In genomic region chr2:4673025-4673489, GRCh38 we compare ENCODE assay signal across 11 cellular contexts.
DNase-seq lines count a peak whose midpoint lies in the region; ATAC-seq, FAIRE-seq and TF ChIP-seq lines count a peak whose summit lies in the region.
"Had no signal": no experiment of that assay in that cellular context is flagged by ENCODE, and none has a peak within 500 bp of the region (broad histone marks: within the 10 kb centered on the region; RNA-seq: fewer than 3 reads in every experiment).

No MANE protein-coding gene starts in this region.

- H3K79me2 ChIP-seq in K562 (ENCODE audit: control insufficient read depth, insufficient read depth, low read length), result no peaks in the 10 kb centered on the region

- H3K9me1 ChIP-seq in K562 (ENCODE audit: control insufficient read depth, insufficient read depth, low read length), result no peaks in the 10 kb centered on the region

- no peak overlapping the region for H2BK15ac ChIP-seq in mesenchymal stem cell (ENCODE audit: low read depth, poor library complexity, severe bottlenecking)

- H3K27ac ChIP-seq in CD4-positive, alpha-beta memory T cell (ENCODE audit: low read depth, low read length), result no peak overlapping the region
- no peak overlapping the region for H3K27ac ChIP-seq in K562 (ENCODE audit: extremely low read depth, low read depth, low read length)
- no peak overlapping the region for H3K27ac ChIP-seq in mesenchymal stem cell (ENCODE audit: low read length, poor library complexity, severe bottlenecking)
- H3K27ac ChIP-seq: RWPE1 had no signal

- ATAC-seq in K562 (peak; percentile 51; the same call in 1 of the 3 replicates), GM19035 (IDR thresholded peaks at IDR 0.05; ENCODE audit: unreplicated experiment) (no peak)

- H3K4me3 Mint-ChIP-seq in CD4-positive, alpha-beta memory T cell, result peak overlapping the region; percentile 51 to 82 (median 70)
- H3K4me3 Mint-ChIP-seq in HFFc6, result peak overlapping the region; percentile 77

- H3K27ac Mint-ChIP-seq in CD4-positive, alpha-beta memory T cell, result peak overlapping the region in 4 of 7 donors; percentile 30 to 72 (median 49)
- no peak overlapping the region for H3K27ac Mint-ChIP-seq in HFFc6
- H3K27ac Mint-ChIP-seq: immature natural killer cell had no signal

- H3K14ac ChIP-seq in mesenchymal stem cell (ENCODE audit: low read length in 2 of 2), result no peak overlapping the region

- no peak overlapping the region for H2AK5ac ChIP-seq in mesenchymal stem cell (ENCODE audit: low read length, severe bottlenecking)

- H3K9me3 ChIP-seq in CD4-positive, alpha-beta memory T cell (ENCODE audit: control insufficient read depth in 1 of 2, low read length in 2 of 2), result no peaks in the 10 kb centered on the region
- H3K9me3 ChIP-seq in K562 (replicated peaks; ENCODE audit: control insufficient read depth, insufficient read depth, low read depth, low read length) (no peaks in the 10 kb centered on the region), mesenchymal stem cell (ENCODE audit: control insufficient read depth, low read length) (peaks cover 22% of the 10 kb centered on the region)

- no peaks in the 10 kb centered on the region for H4K20me1 ChIP-seq in K562 (replicated peaks; ENCODE audit: control insufficient read depth, insufficient read depth, low read length)

- H3K79me1 ChIP-seq in mesenchymal stem cell (replicated peaks; ENCODE audit: low read length, poor library complexity, severe bottlenecking), result no peaks in the 10 kb centered on the region

- no peak overlapping the region for H2BK12ac ChIP-seq in mesenchymal stem cell (ENCODE audit: low read length in 2 of 2)

- no peak overlapping the region for H3K18ac ChIP-seq in mesenchymal stem cell (ENCODE audit: low read depth in 1 of 2, low read length in 2 of 2)

- intact Hi-C loops in CD4-positive, alpha-beta memory T cell (cut with micrococcal nuclease), result no loop called here
- intact Hi-C loops in K562 (cut with micrococcal nuclease), result no loop called here

- H3K9ac ChIP-seq in K562 (ENCODE audit: insufficient read depth in 1 of 2, low read depth in 2 of 2, low read length in 2 of 2), result no peak overlapping the region
- H3K9ac ChIP-seq in mesenchymal stem cell (ENCODE audit: low read length), result no peak overlapping the region

- H3K36me3 ChIP-seq in CD4-positive, alpha-beta memory T cell (ENCODE audit: insufficient read depth, low read length), result no peaks in the 10 kb centered on the region
- H3K36me3 ChIP-seq in K562 (ENCODE audit: control insufficient read depth, insufficient read depth, low read length) (no peaks in the 10 kb centered on the region), mesenchymal stem cell (ENCODE audit: control insufficient read depth in 1 of 2, insufficient read depth in 2 of 2, low read depth in 1 of 2, low read length in 2 of 2) (peaks cover 0 to 4% of the 10 kb centered on the region in 2 experiments)

- no peak for FAIRE-seq in K562 (lab: Jason Lieb, UNC)

- H4K8ac ChIP-seq in mesenchymal stem cell (ENCODE audit: low read length), result no peak overlapping the region

- CTCF ChIA-PET in CD4-positive, alpha-beta memory T cell (lab: Charles Lee; ENCODE audit: partially characterized antibody), result no interaction called here
- CTCF ChIA-PET in K562 (lab: Yijun Ruan, JAX; ENCODE audit: low intra/inter-chr PET ratio), result no interaction called here

- H3K4me2 ChIP-seq in K562 (ENCODE audit: insufficient read depth, low read length) (peak overlapping the region; percentile 29; the same call in 1 of the 2 replicates), mesenchymal stem cell (ENCODE audit: low read length, poor library complexity, severe bottlenecking) (no peak overlapping the region)

- no peak overlapping the region for H3K23ac ChIP-seq in mesenchymal stem cell (ENCODE audit: low read length in 2 of 2)

- no peak for TF ChIP-seq EP300 in K562 (IDR thresholded peaks at IDR 0.05; ENCODE audit: low read length)

- no peak overlapping the region for H3K4ac ChIP-seq in mesenchymal stem cell (ENCODE audit: low read depth in 1 of 2, low read length in 2 of 2)

- no TSS peak for BruUV-seq in K562 (replicated peaks; lab: Mats Ljungman, UMichigan)

- H2AFZ ChIP-seq in K562 (ENCODE audit: low read depth, low read length) (no peak overlapping the region), mesenchymal stem cell (ENCODE audit: low read depth, low read length) (no peak overlapping the region)

- H3K27me3 ChIP-seq in CD4-positive, alpha-beta memory T cell (ENCODE audit: insufficient read depth, low read length), result no peaks in the 10 kb centered on the region
- no peaks in the 10 kb centered on the region for H3K27me3 ChIP-seq in K562 (ENCODE audit: control insufficient read depth in 2 of 2, insufficient read depth in 2 of 2, low read length in 2 of 2)
- no peaks in the 10 kb centered on the region for H3K27me3 ChIP-seq in mesenchymal stem cell (ENCODE audit: control insufficient read depth in 1 of 2, insufficient read depth in 1 of 2, low read length in 2 of 2)

- TF ChIP-seq CTCF in HFFc6 (IDR thresholded peaks at IDR 0.05) (no peak), K562 (IDR thresholded peaks at IDR 0.05 in 2 of 3, conservative IDR thresholded peaks at IDR 0.05 in 1 of 3; ENCODE audit: insufficient read depth in 2 of 3, low read depth in 1 of 3, low read length in 3 of 3) (no peak), GM13977 (IDR thresholded peaks at IDR 0.05; ENCODE audit: extremely low read depth, insufficient read depth, missing control alignments) (no peak)

- no peak for TF ChIP-seq POLR2A in K562 (conservative IDR thresholded peaks at IDR 0.05)

- in situ Hi-C loops in K562 (cut with MboI), result no loop called here
- in situ Hi-C loops in GM13977 (cut with MboI; ENCODE audit: low pct_unique_long_range_greater_than_20kb, low sequenced_read_pairs, unreplicated experiment), result no loop called here

- H4K91ac ChIP-seq in mesenchymal stem cell (ENCODE audit: low read length), result no peak overlapping the region

- no peaks in the 10 kb centered on the region for H3K36me3 Mint-ChIP-seq in CD4-positive, alpha-beta memory T cell
- H3K36me3 Mint-ChIP-seq in HFFc6 (ENCODE audit: low read depth), result no peaks in the 10 kb centered on the region
- H3K36me3 Mint-ChIP-seq: immature natural killer cell had no signal

- peaks cover 0 to 5% (median 1%) of the 10 kb centered on the region in 8 donors for H3K9me3 Mint-ChIP-seq in CD4-positive, alpha-beta memory T cell
- peaks cover 46% of the 10 kb centered on the region for H3K9me3 Mint-ChIP-seq in HFFc6

- no peaks in the 10 kb centered on the region for H3K4me1 ChIP-seq in CD4-positive, alpha-beta memory T cell (ENCODE audit: insufficient read depth, low read length)
- H3K4me1 ChIP-seq in K562 (replicated peaks in 1 of 2; ENCODE audit: control insufficient read depth in 2 of 2, insufficient read depth in 2 of 2, low read length in 2 of 2) (no peaks in the 10 kb centered on the region), mesenchymal stem cell (ENCODE audit: control insufficient read depth, insufficient read depth, low read depth, low read length) (peaks cover 4% of the 10 kb centered on the region)

- POLR2A ChIA-PET in CD4-positive, alpha-beta memory T cell (lab: Charles Lee; ENCODE audit: partially characterized antibody), result no interaction called here
- POLR2A ChIA-PET in K562 (lab: Yijun Ruan, JAX), result interaction anchor here (0.6 kb wide), 1 partner anchor 216 kb away, joined by 3 read pairs; no protein-coding TSS in a partner anchor

- H3K4me3 ChIP-seq in CD4-positive, alpha-beta memory T cell (ENCODE audit: low read length in 2 of 2), result no peak overlapping the region
- H3K4me3 ChIP-seq in K562, result no peak overlapping the region; the same call in 1 of the 2 replicates
- peak overlapping the region in 1 of 2 experiments; percentile 65 for H3K4me3 ChIP-seq in mesenchymal stem cell (ENCODE audit: insufficient read depth in 1 of 2, low read depth in 1 of 2, low read length in 2 of 2)

- peak in 1 of 5 donors; percentile 1 for DNase-seq in CD4-positive, alpha-beta memory T cell
- DNase-seq in HFFc6, result no peak
- peak; percentile 27 for DNase-seq in NCI-H524 treated with DMSO at 0.1 percent for 48 hours (lab: John Stamatoyannopoulos, UW)
- DNase-seq in K562 (ENCODE audit: extremely low read depth in 1 of 4, low spot score in 3 of 4), result peak; percentile 15 to 37 (median 18)
- DNase-seq in GM13977 (ENCODE audit: low spot score), result no peak
- no peak for DNase-seq in mesenchymal stem cell
- DNase-seq in NCI-H2171 treated with DMSO at 0.1 percent for 48 hours (lab: John Stamatoyannopoulos, UW), result no peak
- DNase-seq: immature natural killer cell; stimulated activated naive CD4-positive, alpha-beta T cell treated with Interleukin-2 at 50 U/mL for 16 hours had no signal

- WGBS in K562 (ENCODE audit: insufficient coverage, low coverage, missing lambda C conversion rate), result 3% methylated on average over 13 of the region's 13 CpGs
- WGBS in mesenchymal stem cell, result 92% methylated on average over 12 of the region's 13 CpGs

- H2BK5ac ChIP-seq in mesenchymal stem cell (ENCODE audit: low read depth, low read length, poor library complexity, severe bottlenecking), result no peak overlapping the region

- peaks cover 0 to 22% (median 5%) of the 10 kb centered on the region in 4 donors for H3K4me1 Mint-ChIP-seq in CD4-positive, alpha-beta memory T cell
- H3K4me1 Mint-ChIP-seq in HFFc6 (ENCODE audit: low read depth), result no peaks in the 10 kb centered on the region

- no peak overlapping the region for H2BK120ac ChIP-seq in mesenchymal stem cell (ENCODE audit: low read depth, low read length)

- H3K27me3 Mint-ChIP-seq in CD4-positive, alpha-beta memory T cell, result no peaks in the 10 kb centered on the region
- no peaks in the 10 kb centered on the region; the same call in 1 of the 2 replicates for H3K27me3 Mint-ChIP-seq in HFFc6 (ENCODE audit: insufficient read depth)

- TF ChIP-seq RAD21 in K562 (CRISPR knock-in tag; conservative IDR thresholded peaks at IDR 0.05 in 1 of 2, IDR thresholded peaks at IDR 0.05 in 1 of 2), result no peak

TF ChIP-seq in K562, 482 proteins besides CTCF, POLR2A, EP300 and RAD21 (continues in another document):
- TF ChIP-seq ATF1 (CRISPR knock-in tag; IDR thresholded peaks at IDR 0.05), result no peak
- peak; percentile 45; the same call in 1 of the 2 replicates for TF ChIP-seq ATF1 (tag; IDR thresholded peaks at IDR 0.05)
- no peak for TF ChIP-seq MEF2D (tag; conservative IDR thresholded peaks at IDR 0.05; ENCODE audit: low read depth)
- TF ChIP-seq HNRNPLL (IDR thresholded peaks at IDR 0.05; ENCODE audit: low read depth, low read length, poor library complexity, severe bottlenecking), result no peak
- no peak for TF ChIP-seq ZNF584 (CRISPR knock-in tag; IDR thresholded peaks at IDR 0.05; ENCODE audit: low read depth)
- no peak for TF ChIP-seq ZNF347 (CRISPR knock-in tag; IDR thresholded peaks at IDR 0.05; ENCODE audit: low read depth)
- peak; percentile 94 for TF ChIP-seq IRF2 (CRISPR knock-in tag; IDR thresholded peaks at IDR 0.05)

Comparison
In these comparisons a context has a peak if more than half of its experiments do, and no peak if none do; other contexts are left out.
1. DNase-seq: peak in NCI-H524 treated with DMSO at 0.1 percent for 48 hours (single experiment) and K562 (4 of 4); none in HFFc6 (single experiment), GM13977 (single experiment), mesenchymal stem cell (single experiment) and NCI-H2171 treated with DMSO at 0.1 percent for 48 hours (single experiment).